Comparison of ENCODE assay signal across 1 cellular context in the genomic region with DNA sequence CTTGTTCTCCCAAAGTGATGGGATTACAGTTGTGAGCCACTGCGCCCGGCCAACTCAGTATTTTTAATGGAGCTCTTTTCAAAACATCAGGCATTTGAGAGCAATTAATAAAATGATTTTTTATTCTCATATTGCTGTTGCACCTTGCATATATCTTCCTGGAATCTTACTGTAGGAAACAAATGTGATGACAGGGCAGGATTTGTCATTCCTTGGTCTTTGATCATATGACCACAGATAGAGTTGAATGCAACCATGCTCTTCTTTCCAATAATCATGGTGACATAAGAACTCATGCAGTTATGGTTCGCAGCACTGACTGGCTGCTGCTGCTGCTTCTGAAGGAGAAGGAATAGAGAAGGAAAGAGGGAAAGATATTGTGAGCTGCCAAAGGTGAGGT.
TF ChIP-seq lines count a peak whose summit lies in the region.

No MANE protein-coding gene starts in this region.

TF ChIP-seq in HepG2, 621 proteins besides CTCF, POLR2A, EP300 and RAD21:
- TF ChIP-seq NFKB2 (CRISPR knock-in tag; IDR thresholded peaks at IDR 0.05; ENCODE audit: borderline replicate concordance) (no peak), PHF5A (CRISPR knock-in tag; IDR thresholded peaks at IDR 0.05; ENCODE audit: low read depth, unreplicated experiment) (no peak), PTBP1 (IDR thresholded peaks at IDR 0.05; ENCODE audit: low read depth, low read length, poor library complexity, severe bottlenecking) (no peak), YEATS4 (CRISPR knock-in tag; IDR thresholded peaks at IDR 0.05; ENCODE audit: borderline replicate concordance) (no peak), MAFK (conservative IDR thresholded peaks at IDR 0.05 in 1 of 2, IDR thresholded peaks at IDR 0.05 in 1 of 2; ENCODE audit: low read length in 2 of 2) (peak; percentile 56 to 71; a peak in 3 of 4 replicates), MAFF (IDR thresholded peaks at IDR 0.05; ENCODE audit: low read depth, low read length) (peak; percentile 44)
- TF ChIP-seq, protein P1, sequence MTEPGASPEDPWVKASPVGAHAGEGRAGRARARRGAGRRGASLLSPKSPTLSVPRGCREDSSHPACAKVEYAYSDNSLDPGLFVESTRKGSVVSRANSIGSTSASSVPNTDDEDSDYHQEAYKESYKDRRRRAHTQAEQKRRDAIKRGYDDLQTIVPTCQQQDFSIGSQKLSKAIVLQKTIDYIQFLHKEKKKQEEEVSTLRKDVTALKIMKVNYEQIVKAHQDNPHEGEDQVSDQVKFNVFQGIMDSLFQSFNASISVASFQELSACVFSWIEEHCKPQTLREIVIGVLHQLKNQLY (CRISPR knock-in tag; IDR thresholded peaks at IDR 0.05): no peak
